In the genomic region with DNA sequence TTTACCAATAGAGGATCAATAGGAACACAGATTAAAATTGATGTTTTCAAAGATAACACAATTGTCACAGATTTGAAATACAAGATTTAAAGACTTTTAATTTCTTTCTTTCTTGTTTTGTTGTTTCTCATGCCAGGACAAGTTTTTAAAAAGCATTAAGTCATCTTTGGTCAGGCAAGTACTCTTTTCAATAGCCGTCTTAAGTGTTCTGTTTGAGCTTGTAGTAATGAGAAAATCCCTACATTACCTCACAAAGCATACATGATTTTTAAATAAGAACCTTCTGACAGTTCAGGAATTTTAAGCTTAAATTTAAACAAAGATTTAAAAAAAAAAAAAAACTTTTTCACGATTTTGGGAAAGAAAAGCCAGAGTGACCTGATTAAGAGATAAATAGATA, we compare ENCODE assay signal across 27 cellular contexts.
"Had no signal": no experiment of that assay in that cellular context is flagged by ENCODE, and none has a peak within 500 bp of the region (broad histone marks: within the 10 kb centered on the region; RNA-seq: fewer than 3 reads in every experiment).

No MANE protein-coding gene starts in this region.

- FAIRE-seq: pancreas, small intestine, urothelium cell line had no signal

- H3K4me3 ChIP-seq: pancreas, prostate gland, right lobe of liver, sigmoid colon, stomach, thoracic aorta, thyroid gland, tibial nerve, upper lobe of left lung, vagina had no signal

- H3K36me3 ChIP-seq: neutrophil, pancreas, prostate gland, right lobe of liver, sigmoid colon, stomach, thoracic aorta, thyroid gland, tibial nerve, upper lobe of left lung, vagina had no signal

- ATAC-seq: naive thymus-derived CD8-positive, alpha-beta T cell; natural killer cell treated with Interleukin-12 subunit alpha and Interleukin-12 subunit beta and Interleukin-15 and Interleukin-18, amount 100 ng/mL, for 72 hours; pancreas; right cardiac atrium; right lobe of liver; stimulated activated effector memory CD8-positive, alpha-beta T cell treated with anti-CD3 and anti-CD28 coated beads, Interleukin-12 subunit alpha, Interleukin-12 subunit beta, amount 100 ng/mL, for 72 hours; stimulated activated naive B cell treated with anti-CD40 and anti-IgM and Interleukin-4, amounts not matched to agents 10 μg/mL and 1 μg/mL and 100 μg/mL, for 72 hours had no signal

- H3K27me3 ChIP-seq: neutrophil, pancreas, right lobe of liver, sigmoid colon, stomach, thyroid gland, tibial nerve, upper lobe of left lung, vagina had no signal

- DNase-seq: naive thymus-derived CD8-positive, alpha-beta T cell; nephron progenitor cell; nucleus accumbens; pancreas; retina; right lobe of liver; sigmoid colon; small intestine; stimulated activated CD4-positive, alpha-beta T cell treated with anti-CD3 and anti-CD28 coated beads, Interleukin-15, amount 100 ng/mL, for 24 hours; stimulated activated CD4-positive, alpha-beta T cell treated with anti-CD3 and anti-CD28 coated beads, Interleukin-2, amount 100 ng/mL, for 24 hours; stimulated activated CD4-positive, alpha-beta T cell treated with anti-CD3 and anti-CD28 coated beads, Interleukin-2, amount 100 ng/mL, for 48 hours; stimulated activated CD4-positive, alpha-beta T cell treated with anti-CD3 and anti-CD28 coated beads, Interleukin-4, amount 100 ng/mL, for 24 hours; stimulated activated naive B cell treated with anti-CD40 and anti-IgM and Interleukin-4, amounts not matched to agents 10 μg/mL and 1 μg/mL and 100 μg/mL, for 72 hours; stimulated activated naive CD4-positive, alpha-beta T cell treated with Interleukin-2 at 50 U/mL for 16 hours; stomach; thyroid gland; trophoblast cell; upper lobe of left lung had no signal
